In genomic region chr17:4833941-4834501, GRCh38 we compare ENCODE assay signal across 1 cellular context.
A peak's percentile ranks its signal among the peaks of the same experiment; 100 is the strongest.
TF ChIP-seq lines count a peak whose summit lies in the region.

No MANE protein-coding gene starts in this region.

TF ChIP-seq in HepG2, 621 proteins besides CTCF, POLR2A, EP300 and RAD21 (continues in another document):
- TF ChIP-seq ZSCAN29 (CRISPR knock-in tag; conservative IDR thresholded peaks at IDR 0.05) = 0 out of 2 replicates have a peak, but pooled peaks have one; percentile 40
- TF ChIP-seq TFDP2 (CRISPR knock-in tag; IDR thresholded peaks at IDR 0.05) = 0 out of 2 replicates have a peak, but pooled peaks have one; percentile 12
- 0 out of 2 replicates have a peak, but pooled peaks have one; percentile 13 for TF ChIP-seq DNMT1 (CRISPR knock-in tag; IDR thresholded peaks at IDR 0.05)
- TF ChIP-seq STAG1 (CRISPR knock-in tag; IDR thresholded peaks at IDR 0.05) = no peak
- TF ChIP-seq, protein P1, sequence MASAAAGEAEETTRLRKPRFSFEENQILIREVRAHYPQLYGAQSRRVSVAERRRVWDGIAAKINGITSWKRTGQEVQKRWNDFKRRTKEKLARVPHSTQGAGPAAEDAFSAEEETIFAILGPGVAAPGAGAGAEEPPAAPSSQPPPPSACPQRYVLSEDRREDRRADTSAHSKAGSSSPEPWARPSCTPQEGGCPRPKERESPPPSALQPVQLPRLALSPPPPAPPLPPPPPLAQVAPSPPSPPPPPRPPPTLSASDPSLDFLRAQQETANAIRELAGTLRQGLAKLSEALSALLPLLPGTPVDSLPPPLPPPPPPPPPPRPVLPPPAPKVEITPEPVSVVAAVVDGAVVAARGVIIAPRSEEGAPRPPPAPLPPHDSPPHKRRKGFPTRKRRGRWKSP (CRISPR knock-in tag; IDR thresholded peaks at IDR 0.05) = 0 out of 2 replicates have a peak, but pooled peaks have one; percentile 29
- peak; percentile 1; the same call in 1 of the 2 replicates for TF ChIP-seq GABPB1 (CRISPR knock-in tag; IDR thresholded peaks at IDR 0.05)
- TF ChIP-seq ZNF510 (CRISPR knock-in tag; IDR thresholded peaks at IDR 0.05; ENCODE audit: low read depth) = peak; percentile 22; the same call in 1 of the 2 replicates
- 0 out of 3 replicates have a peak, but pooled peaks have one; percentile 33 for TF ChIP-seq MXI1 (IDR thresholded peaks at IDR 0.05; ENCODE audit: borderline replicate concordance, low read depth, low read length)
- TF ChIP-seq POLR2G (IDR thresholded peaks at IDR 0.05; ENCODE audit: low read depth, low read length) = peak; percentile 59
- 0 out of 2 replicates have a peak, but pooled peaks have one; percentile 37 for TF ChIP-seq REPIN1 (CRISPR knock-in tag; IDR thresholded peaks at IDR 0.05; ENCODE audit: borderline replicate concordance, low read depth)
- TF ChIP-seq ZNF160 (CRISPR knock-in tag; IDR thresholded peaks at IDR 0.05) = no peak
- no peak for TF ChIP-seq HNF4G (IDR thresholded peaks at IDR 0.05; ENCODE audit: borderline replicate concordance, low read depth, low read length)
- 0 out of 2 replicates have a peak, but pooled peaks have one; percentile 6 for TF ChIP-seq HNF4G (CRISPR knock-in tag; IDR thresholded peaks at IDR 0.05; ENCODE audit: borderline replicate concordance, low read depth)
- no peak for TF ChIP-seq ZNF441 (CRISPR knock-in tag; IDR thresholded peaks at IDR 0.05; ENCODE audit: borderline replicate concordance)
- TF ChIP-seq MZF1 (CRISPR knock-in tag; IDR thresholded peaks at IDR 0.05; ENCODE audit: borderline replicate concordance) = no peak
- TF ChIP-seq, protein P2, sequence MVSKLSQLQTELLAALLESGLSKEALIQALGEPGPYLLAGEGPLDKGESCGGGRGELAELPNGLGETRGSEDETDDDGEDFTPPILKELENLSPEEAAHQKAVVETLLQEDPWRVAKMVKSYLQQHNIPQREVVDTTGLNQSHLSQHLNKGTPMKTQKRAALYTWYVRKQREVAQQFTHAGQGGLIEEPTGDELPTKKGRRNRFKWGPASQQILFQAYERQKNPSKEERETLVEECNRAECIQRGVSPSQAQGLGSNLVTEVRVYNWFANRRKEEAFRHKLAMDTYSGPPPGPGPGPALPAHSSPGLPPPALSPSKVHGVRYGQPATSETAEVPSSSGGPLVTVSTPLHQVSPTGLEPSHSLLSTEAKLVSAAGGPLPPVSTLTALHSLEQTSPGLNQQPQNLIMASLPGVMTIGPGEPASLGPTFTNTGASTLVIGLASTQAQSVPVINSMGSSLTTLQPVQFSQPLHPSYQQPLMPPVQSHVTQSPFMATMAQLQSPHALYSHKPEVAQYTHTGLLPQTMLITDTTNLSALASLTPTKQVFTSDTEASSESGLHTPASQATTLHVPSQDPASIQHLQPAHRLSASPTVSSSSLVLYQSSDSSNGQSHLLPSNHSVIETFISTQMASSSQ (IDR thresholded peaks at IDR 0.05; ENCODE audit: low read depth) = peak; percentile 19; the same call in 1 of the 2 replicates
- TF ChIP-seq, protein P2 (CRISPR knock-in tag; IDR thresholded peaks at IDR 0.05; ENCODE audit: borderline replicate concordance) = no peak
- no peak for TF ChIP-seq ZBTB42 (CRISPR knock-in tag; IDR thresholded peaks at IDR 0.05)
- peak; percentile 1; the same call in 1 of the 2 replicates for TF ChIP-seq MED1 (CRISPR knock-in tag; IDR thresholded peaks at IDR 0.05)
- TF ChIP-seq ZNF280D (CRISPR knock-in tag; IDR thresholded peaks at IDR 0.05) = 0 out of 2 replicates have a peak, but pooled peaks have one; percentile 33
- TF ChIP-seq ZNF609 (CRISPR knock-in tag; IDR thresholded peaks at IDR 0.05; ENCODE audit: borderline replicate concordance) = no peak
- TF ChIP-seq ZNF12 (CRISPR knock-in tag; IDR thresholded peaks at IDR 0.05) = no peak
- TF ChIP-seq GFI1 (CRISPR knock-in tag; IDR thresholded peaks at IDR 0.05; ENCODE audit: borderline replicate concordance) = no peak
- TF ChIP-seq GATAD1 (CRISPR knock-in tag; IDR thresholded peaks at IDR 0.05) = peak; percentile 14
- TF ChIP-seq RXRA (CRISPR knock-in tag; IDR thresholded peaks at IDR 0.05) = no peak
- TF ChIP-seq MIER2 (CRISPR knock-in tag; IDR thresholded peaks at IDR 0.05) = 0 out of 2 replicates have a peak, but pooled peaks have one; percentile 18
- TF ChIP-seq ZFP90 (CRISPR knock-in tag; IDR thresholded peaks at IDR 0.05; ENCODE audit: borderline replicate concordance) = 0 out of 2 replicates have a peak, but pooled peaks have one; percentile 6
- no peak for TF ChIP-seq BCLAF1 (IDR thresholded peaks at IDR 0.05)
- TF ChIP-seq, protein P3, sequence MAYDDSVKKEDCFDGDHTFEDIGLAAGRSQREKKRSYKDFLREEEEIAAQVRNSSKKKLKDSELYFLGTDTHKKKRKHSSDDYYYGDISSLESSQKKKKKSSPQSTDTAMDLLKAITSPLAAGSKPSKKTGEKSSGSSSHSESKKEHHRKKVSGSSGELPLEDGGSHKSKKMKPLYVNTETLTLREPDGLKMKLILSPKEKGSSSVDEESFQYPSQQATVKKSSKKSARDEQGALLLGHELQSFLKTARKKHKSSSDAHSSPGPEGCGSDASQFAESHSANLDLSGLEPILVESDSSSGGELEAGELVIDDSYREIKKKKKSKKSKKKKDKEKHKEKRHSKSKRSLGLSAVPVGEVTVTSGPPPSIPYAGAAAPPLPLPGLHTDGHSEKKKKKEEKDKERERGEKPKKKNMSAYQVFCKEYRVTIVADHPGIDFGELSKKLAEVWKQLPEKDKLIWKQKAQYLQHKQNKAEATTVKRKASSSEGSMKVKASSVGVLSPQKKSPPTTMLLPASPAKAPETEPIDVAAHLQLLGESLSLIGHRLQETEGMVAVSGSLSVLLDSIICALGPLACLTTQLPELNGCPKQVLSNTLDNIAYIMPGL (CRISPR knock-in tag; IDR thresholded peaks at IDR 0.05; ENCODE audit: borderline replicate concordance in 1 of 2, low read depth in 1 of 2) = peak in 1 of 2 experiments; percentile 7; a peak in 2 of 4 replicates
- TF ChIP-seq, protein P4, sequence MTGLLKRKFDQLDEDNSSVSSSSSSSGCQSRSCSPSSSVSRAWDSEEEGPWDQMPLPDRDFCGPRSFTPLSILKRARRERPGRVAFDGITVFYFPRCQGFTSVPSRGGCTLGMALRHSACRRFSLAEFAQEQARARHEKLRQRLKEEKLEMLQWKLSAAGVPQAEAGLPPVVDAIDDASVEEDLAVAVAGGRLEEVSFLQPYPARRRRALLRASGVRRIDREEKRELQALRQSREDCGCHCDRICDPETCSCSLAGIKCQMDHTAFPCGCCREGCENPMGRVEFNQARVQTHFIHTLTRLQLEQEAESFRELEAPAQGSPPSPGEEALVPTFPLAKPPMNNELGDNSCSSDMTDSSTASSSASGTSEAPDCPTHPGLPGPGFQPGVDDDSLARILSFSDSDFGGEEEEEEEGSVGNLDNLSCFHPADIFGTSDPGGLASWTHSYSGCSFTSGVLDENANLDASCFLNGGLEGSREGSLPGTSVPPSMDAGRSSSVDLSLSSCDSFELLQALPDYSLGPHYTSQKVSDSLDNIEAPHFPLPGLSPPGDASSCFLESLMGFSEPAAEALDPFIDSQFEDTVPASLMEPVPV (CRISPR knock-in tag; IDR thresholded peaks at IDR 0.05) = 0 out of 2 replicates have a peak, but pooled peaks have one; percentile 7
- peak; percentile 64 for TF ChIP-seq ELF1 (CRISPR knock-in tag; IDR thresholded peaks at IDR 0.05)
- TF ChIP-seq ZNF263 (CRISPR knock-in tag; IDR thresholded peaks at IDR 0.05) = peak; percentile 34; the same call in 1 of the 2 replicates
- no peak for TF ChIP-seq MAFF (IDR thresholded peaks at IDR 0.05; ENCODE audit: low read depth, low read length)
- TF ChIP-seq ISL2 (CRISPR knock-in tag; IDR thresholded peaks at IDR 0.05) = no peak
- 0 out of 2 replicates have a peak, but pooled peaks have one; percentile 37 for TF ChIP-seq ZZZ3 (CRISPR knock-in tag; IDR thresholded peaks at IDR 0.05; ENCODE audit: borderline replicate concordance)
- TF ChIP-seq BORCS8-MEF2B (CRISPR knock-in tag; IDR thresholded peaks at IDR 0.05) = no peak
